Comparison of ENCODE assay signal across 8 cellular contexts in genomic region chr1:240092301-240093119, GRCh38. TPM values are rescaled to one million over a fixed set of nuclear protein-coding genes. Genes with fewer than 3 reads are reported as not detected.
DNase-seq lines count a peak whose midpoint lies in the region; ATAC-seq lines count a peak whose summit lies in the region.

No MANE protein-coding gene starts in this region.

- peak overlapping the region; percentile 94 for H3K9ac ChIP-seq in endocrine pancreas (ENCODE audit: control insufficient read depth, insufficient read depth, low read length)

- H3K27ac ChIP-seq in muscle layer of duodenum (ENCODE audit: low read length): no peak overlapping the region

- H3K4me1 ChIP-seq in endocrine pancreas (ENCODE audit: control insufficient read depth, insufficient read depth, low read length) (peaks cover 23% of the 10 kb centered on the region), muscle layer of duodenum (ENCODE audit: control insufficient read depth in 1 of 2, insufficient read depth in 2 of 2, low read length in 2 of 2) (peaks cover 0 to 21% of the 10 kb centered on the region in 2 donors)

- no peak overlapping the region for H3K27ac Mint-ChIP-seq in effector memory CD8-positive, alpha-beta T cell
- H3K27ac Mint-ChIP-seq in activated CD8-positive, alpha-beta memory T cell treated with anti-CD3 and anti-CD28 coated beads, Interleukin-2, amount 10 ng/mL, durations not matched to agents 7 days and 5 days: no peak overlapping the region

- H3K36me3 Mint-ChIP-seq in effector memory CD8-positive, alpha-beta T cell (ENCODE audit: insufficient read depth): no peaks in the 10 kb centered on the region
- no peaks in the 10 kb centered on the region for H3K36me3 Mint-ChIP-seq in activated CD8-positive, alpha-beta memory T cell treated with anti-CD3 and anti-CD28 coated beads, Interleukin-2, amount 10 ng/mL, durations not matched to agents 7 days and 5 days

- peaks cover 0 to 3% of the 10 kb centered on the region in 2 donors for H3K9me3 Mint-ChIP-seq in effector memory CD8-positive, alpha-beta T cell
- H3K9me3 Mint-ChIP-seq in activated CD8-positive, alpha-beta memory T cell treated with anti-CD3 and anti-CD28 coated beads, Interleukin-2, amount 10 ng/mL, durations not matched to agents 7 days and 5 days (ENCODE audit: low read depth): no peaks in the 10 kb centered on the region

- H3K9me3 ChIP-seq in endocrine pancreas (ENCODE audit: control insufficient read depth, low read length): no peaks in the 10 kb centered on the region
- H3K9me3 ChIP-seq in muscle layer of duodenum (ENCODE audit: control insufficient read depth in 1 of 2, low read length in 2 of 2): no peaks in the 10 kb centered on the region

- H3K27me3 Mint-ChIP-seq in effector memory CD8-positive, alpha-beta T cell: peaks cover 16 to 36% of the 10 kb centered on the region in 2 donors
- H3K27me3 Mint-ChIP-seq in activated CD8-positive, alpha-beta memory T cell treated with anti-CD3 and anti-CD28 coated beads, Interleukin-2, amount 10 ng/mL, durations not matched to agents 7 days and 5 days: peaks cover 41% of the 10 kb centered on the region

- in situ Hi-C loops in Caki2 (cut with HindIII; ENCODE audit: low pct_unique_long_range_greater_than_20kb, low sequenced_read_pairs): no loop called here

- ATAC-seq in effector memory CD8-positive, alpha-beta T cell (replicated peaks): no peak
- ATAC-seq in activated CD8-positive, alpha-beta memory T cell treated with anti-CD3 and anti-CD28 coated beads, Interleukin-2, amount 10 ng/mL, durations not matched to agents 7 days and 5 days: no peak

- H3K36me3 ChIP-seq in endocrine pancreas (ENCODE audit: control insufficient read depth, insufficient read depth, low read length): no peaks in the 10 kb centered on the region
- no peaks in the 10 kb centered on the region for H3K36me3 ChIP-seq in muscle layer of duodenum (ENCODE audit: control insufficient read depth in 1 of 2, insufficient read depth in 2 of 2, low read length in 2 of 2)

- H3K27me3 ChIP-seq in endocrine pancreas (ENCODE audit: control insufficient read depth, insufficient read depth, low read length) (no peaks in the 10 kb centered on the region), muscle layer of duodenum (ENCODE audit: low read depth, low read length) (no peaks in the 10 kb centered on the region)

- H3K4me3 ChIP-seq in endocrine pancreas (ENCODE audit: control insufficient read depth, insufficient read depth, low read length) (no peak overlapping the region), muscle layer of duodenum (ENCODE audit: low read depth in 1 of 2, low read length in 2 of 2) (peak overlapping the region; percentile 44 to 84)

- DNase-seq in Caki2 (ENCODE audit: low read depth): peak; percentile 38
- DNase-seq in NCI-H1694 (lab: John Stamatoyannopoulos, UW): peak; percentile 35
- no peak for DNase-seq in UCSD-AML1 (lab: John Stamatoyannopoulos, UW; ENCODE audit: unreplicated experiment)
- DNase-seq in NCI-H1105 (lab: John Stamatoyannopoulos, UW): no peak
- DNase-seq in effector memory CD8-positive, alpha-beta T cell: no peak
- no peak for DNase-seq in activated CD8-positive, alpha-beta memory T cell treated with anti-CD3 and anti-CD28 coated beads, Interleukin-2, amount 10 ng/mL, durations not matched to agents 7 days and 5 days

- H3K4me3 Mint-ChIP-seq in effector memory CD8-positive, alpha-beta T cell: no peak overlapping the region
- H3K4me3 Mint-ChIP-seq in activated CD8-positive, alpha-beta memory T cell treated with anti-CD3 and anti-CD28 coated beads, Interleukin-2, amount 10 ng/mL, durations not matched to agents 7 days and 5 days: no peak overlapping the region

- peaks cover 0 to 3% of the 10 kb centered on the region in 2 donors for H3K4me1 Mint-ChIP-seq in effector memory CD8-positive, alpha-beta T cell (ENCODE audit: low read depth in 2 of 2)
- H3K4me1 Mint-ChIP-seq in activated CD8-positive, alpha-beta memory T cell treated with anti-CD3 and anti-CD28 coated beads, Interleukin-2, amount 10 ng/mL, durations not matched to agents 7 days and 5 days: no peaks in the 10 kb centered on the region

- CTCF ChIA-PET in activated CD8-positive, alpha-beta memory T cell treated with anti-CD3 and anti-CD28 coated beads, Interleukin-2, amount 10 ng/mL, durations not matched to agents 7 days and 5 days (lab: Charles Lee): no interaction called here

RNA-seq across cellular contexts. Expression of gene FMN2, which starts 0.8 kb away (rescaled TPM):
- total RNA-seq in Caki2 (2014; rRNA removed; shearing (Covaris generic); ENCODE audit: low replicate concordance): 1.3 and 1.9 TPM in 2 replicates
- not detected for total RNA-seq in activated CD8-positive, alpha-beta memory T cell treated with anti-CD3 and anti-CD28 coated beads, Interleukin-2, amount 10 ng/mL, durations not matched to agents 7 days and 5 days

Comparison
In these comparisons a context has a peak if more than half of its experiments do, and no peak if none do; other contexts are left out.
1. DNase-seq: peak in Caki2 (single experiment) and NCI-H1694 (single experiment); none in UCSD-AML1 (single experiment), NCI-H1105 (single experiment), effector memory CD8-positive, alpha-beta T cell (0 of 3) and activated CD8-positive, alpha-beta memory T cell treated with anti-CD3 and anti-CD28 coated beads, Interleukin-2, amount 10 ng/mL, durations not matched to agents 7 days and 5 days (single experiment).